15 cellular contexts compared by ENCODE assay signal in genomic region chr4:146508229-146508939, GRCh38. TPM values are rescaled to one million over a fixed set of nuclear protein-coding genes. Genes with fewer than 3 reads are reported as not detected.
A peak's percentile ranks its signal among the peaks of the same experiment; 100 is the strongest.
DNase-seq lines count a peak whose midpoint lies in the region; ATAC-seq, FAIRE-seq and TF ChIP-seq lines count a peak whose summit lies in the region.
"Had no signal": no experiment of that assay in that cellular context is flagged by ENCODE, and none has a peak within 500 bp of the region (broad histone marks: within the 10 kb centered on the region; RNA-seq: fewer than 3 reads in every experiment).

No MANE protein-coding gene starts in this region.

- no peaks in the 10 kb centered on the region for H3K9me3 ChIP-seq in mammary epithelial cell (replicated peaks; ENCODE audit: insufficient read depth, low read length)
- H3K9me3 ChIP-seq in GM12878 (replicated peaks; ENCODE audit: control insufficient read depth, insufficient read depth, low read length): no peaks in the 10 kb centered on the region
- H3K9me3 ChIP-seq in mesenchymal stem cell (ENCODE audit: control insufficient read depth, low read length): no peaks in the 10 kb centered on the region
- H3K9me3 ChIP-seq: BE2C had no signal

- no peaks in the 10 kb centered on the region for H4K20me1 ChIP-seq in mammary epithelial cell (ENCODE audit: insufficient read depth, low read length)
- no peaks in the 10 kb centered on the region for H4K20me1 ChIP-seq in GM12878 (ENCODE audit: control insufficient read depth, insufficient read depth)

- H2BK12ac ChIP-seq in mesenchymal stem cell (ENCODE audit: low read length in 2 of 2): no peak overlapping the region

- no TSS peak for BruUV-seq in MCF 10A (replicated peaks; lab: Mats Ljungman, UMichigan)
- BruUV-seq in mammary epithelial cell (replicated peaks; lab: Mats Ljungman, UMichigan): no TSS peak
- no TSS peak for BruUV-seq in GM12878 (replicated peaks; lab: Mats Ljungman, UMichigan)

- H3K4me3 ChIP-seq in mammary epithelial cell (replicated peaks in 1 of 3; ENCODE audit: insufficient read depth in 1 of 3, low read depth in 2 of 3, low read length in 3 of 3) (no peak overlapping the region), GM12878 (no peak overlapping the region), mesenchymal stem cell (ENCODE audit: insufficient read depth in 1 of 2, low read depth in 1 of 2, low read length in 2 of 2) (no peak overlapping the region)
- H3K4me3 ChIP-seq: GM23338 had no signal

- H3K27ac Mint-ChIP-seq in MCF 10A (ENCODE audit: low read depth, unreplicated experiment): peak overlapping the region; percentile 46
- H3K27ac Mint-ChIP-seq: GM23338 had no signal

- FAIRE-seq in GM12878 (lab: Jason Lieb, UNC): no peak

- H3K36me3 ChIP-seq in mammary epithelial cell (ENCODE audit: insufficient read depth, low read length): no peaks in the 10 kb centered on the region
- H3K36me3 ChIP-seq in GM12878 (ENCODE audit: control insufficient read depth in 2 of 2, insufficient read depth in 2 of 2, low read length in 1 of 2): peaks cover 0 to 6% of the 10 kb centered on the region in 2 experiments; a peak in 2 of 4 replicates
- H3K36me3 ChIP-seq in mesenchymal stem cell (ENCODE audit: control insufficient read depth in 1 of 2, insufficient read depth in 2 of 2, low read depth in 1 of 2, low read length in 2 of 2): peaks cover 0 to 3% of the 10 kb centered on the region in 2 experiments
- H3K36me3 ChIP-seq: BE2C had no signal

- 92% methylated on average over 3 of the region's 3 CpGs for WGBS in mammary epithelial cell (ENCODE audit: low coverage, missing lambda C conversion rate)
- 98% methylated on average over 3 of the region's 3 CpGs for WGBS in GM12878 (ENCODE audit: insufficient coverage, insufficient replicate concordance, low lambda C conversion rate, missing lambda C conversion rate)
- 72% methylated on average over 3 of the region's 3 CpGs for WGBS in mesenchymal stem cell

- H3K4me2 ChIP-seq in mammary epithelial cell (ENCODE audit: insufficient read depth, low read depth, low read length) (no peak overlapping the region), GM12878 (ENCODE audit: control insufficient read depth, insufficient read depth) (no peak overlapping the region), mesenchymal stem cell (ENCODE audit: low read length, poor library complexity, severe bottlenecking) (no peak overlapping the region)
- H3K4me2 ChIP-seq: GM23338 had no signal

- dilution Hi-C loops in mammary epithelial cell (cut with HindIII; ENCODE audit: low sequenced_read_pairs): no loop called here

- no peaks in the 10 kb centered on the region for H3K79me2 ChIP-seq in mammary epithelial cell (ENCODE audit: insufficient read depth, low read length)
- H3K79me2 ChIP-seq in GM12878 (ENCODE audit: control insufficient read depth, insufficient read depth, low read length): no peaks in the 10 kb centered on the region

- DNase-seq in MCF 10A (ENCODE audit: unreplicated experiment) (no peak), mammary epithelial cell (no peak), EL (peak; percentile 2), GM12878 (ENCODE audit: low read depth, low spot score) (no peak), mesenchymal stem cell (peak; percentile 22), NCI-H146 treated with DMSO at 0.1 percent for 48 hours (lab: John Stamatoyannopoulos, UW; ENCODE audit: unreplicated experiment) (no peak), ecto neural progenitor cell (ENCODE audit: low spot score) (no peak)
- DNase-seq: BE2C; CD4-positive, alpha-beta memory T cell; DMS79; GDM1; H7 had no signal

- TF ChIP-seq RAD21 in GM12878 (IDR thresholded peaks at IDR 0.05; ENCODE audit: insufficient read depth, low read depth, low read length): no peak

- SMC1A ChIA-PET in GM12878 (lab: Charles Lee; ENCODE audit: uncharacterized antibody, unreplicated experiment): interaction anchor here (0.8 to 1.1 kb wide), 2 partner anchors 23 to 589 kb away, joined by 3 read pairs; no protein-coding TSS in a partner anchor

- POLR2A ChIA-PET in MCF 10A (lab: Yijun Ruan, JAX) (interaction anchor here (0.5 to 1.7 kb wide), 3 partner anchors 12 to 20 kb away, joined by 4 read pairs; no protein-coding TSS in a partner anchor), GM12878 (lab: Charles Lee) (no interaction called here)

- TF ChIP-seq CTCF in MCF 10A (IDR thresholded peaks at IDR 0.05; ENCODE audit: unreplicated experiment): no peak
- no peak for TF ChIP-seq CTCF in mammary epithelial cell (conservative IDR thresholded peaks at IDR 0.05 in 1 of 2, IDR thresholded peaks at IDR 0.05 in 1 of 2; ENCODE audit: extremely low read depth in 1 of 2, insufficient read depth in 1 of 2, low read depth in 1 of 2, low read length in 2 of 2)
- TF ChIP-seq CTCF in GM12878 (IDR thresholded peaks at IDR 0.05 in 2 of 3, conservative IDR thresholded peaks at IDR 0.05 in 1 of 3; ENCODE audit: control insufficient read depth in 2 of 3, extremely low read depth in 1 of 3, insufficient read depth in 1 of 3, low read depth in 3 of 3, low read length in 3 of 3): no peak

- H3K4me1 Mint-ChIP-seq in MCF 10A (ENCODE audit: insufficient read depth, unreplicated experiment): peaks cover 9% of the 10 kb centered on the region
- H3K4me1 Mint-ChIP-seq: GM23338 had no signal

- in situ Hi-C loops in mammary epithelial cell (cut with MboI; ENCODE audit: low sequenced_read_pairs in 2 of 2) (no loop called here), GM12878 (cut with MboI) (no loop called here)

- H3K79me1 ChIP-seq in mesenchymal stem cell (replicated peaks; ENCODE audit: low read length, poor library complexity, severe bottlenecking): no peaks in the 10 kb centered on the region

- no peak overlapping the region for H2AK5ac ChIP-seq in mesenchymal stem cell (ENCODE audit: low read length, severe bottlenecking)

- no peak overlapping the region for H4K91ac ChIP-seq in mesenchymal stem cell (ENCODE audit: low read length)

- no peak overlapping the region for H3K9ac ChIP-seq in mammary epithelial cell (ENCODE audit: insufficient read depth, low read length)
- H3K9ac ChIP-seq in GM12878 (ENCODE audit: control insufficient read depth, insufficient read depth, low read length): no peak overlapping the region
- no peak overlapping the region for H3K9ac ChIP-seq in mesenchymal stem cell (ENCODE audit: low read length)

- no peak overlapping the region for H3K27ac ChIP-seq in mammary epithelial cell (ENCODE audit: insufficient read depth, low read depth, low read length)
- no peak overlapping the region for H3K27ac ChIP-seq in GM12878 (ENCODE audit: control insufficient read depth, insufficient read depth)
- H3K27ac ChIP-seq in mesenchymal stem cell (ENCODE audit: low read length, poor library complexity, severe bottlenecking): no peak overlapping the region
- H3K27ac ChIP-seq: C4-2B had no signal

- ATAC-seq in GM12878 (no peak), HG03342 (IDR thresholded peaks at IDR 0.05; ENCODE audit: unreplicated experiment) (no peak)
- ATAC-seq: GM23338 had no signal

- TF ChIP-seq EP300 in GM12878 (IDR thresholded peaks at IDR 0.05; ENCODE audit: borderline replicate concordance in 1 of 2, control insufficient read depth in 1 of 2, low read depth in 2 of 2, low read length in 2 of 2): no peak

- H3K27me3 ChIP-seq in mammary epithelial cell (ENCODE audit: insufficient read depth, low read length) (no peaks in the 10 kb centered on the region), GM12878 (replicated peaks in 1 of 2; ENCODE audit: control insufficient read depth in 2 of 2, insufficient read depth in 2 of 2, low read length in 1 of 2) (no peaks in the 10 kb centered on the region), mesenchymal stem cell (ENCODE audit: control insufficient read depth in 1 of 2, insufficient read depth in 1 of 2, low read length in 2 of 2) (no peaks in the 10 kb centered on the region)
- H3K27me3 ChIP-seq: BE2C had no signal

- no peak overlapping the region for H3K14ac ChIP-seq in mesenchymal stem cell (ENCODE audit: low read length in 2 of 2)

- H3K36me3 Mint-ChIP-seq in MCF 10A (ENCODE audit: insufficient read depth, unreplicated experiment): peaks cover 4% of the 10 kb centered on the region

- intact Hi-C loops in MCF 10A (cut with micrococcal nuclease): no loop called here
- intact Hi-C loops in mammary epithelial cell (cut with micrococcal nuclease): no loop called here
- intact Hi-C loops in GM12878 (cut with micrococcal nuclease; ENCODE audit: unreplicated experiment): no loop called here

- H3K4ac ChIP-seq in mesenchymal stem cell (ENCODE audit: low read depth in 1 of 2, low read length in 2 of 2): no peak overlapping the region

- H3K9me3 Mint-ChIP-seq in MCF 10A (ENCODE audit: unreplicated experiment): no peaks in the 10 kb centered on the region
- H3K9me3 Mint-ChIP-seq: GM23338 had no signal

- H3K4me1 ChIP-seq in mammary epithelial cell (ENCODE audit: insufficient read depth, low read length) (no peaks in the 10 kb centered on the region), GM12878 (ENCODE audit: control insufficient read depth, insufficient read depth, low read length) (no peaks in the 10 kb centered on the region), mesenchymal stem cell (ENCODE audit: control insufficient read depth, insufficient read depth, low read depth, low read length) (no peaks in the 10 kb centered on the region)
- H3K4me1 ChIP-seq: BE2C had no signal

- no peak overlapping the region for H3K18ac ChIP-seq in mesenchymal stem cell (ENCODE audit: low read depth in 1 of 2, low read length in 2 of 2)

- CTCF ChIA-PET in MCF 10A (lab: Yijun Ruan, JAX) (interaction anchor here (1.0 kb wide), 1 partner anchor 8 kb away, joined by 3 read pairs; no protein-coding TSS in a partner anchor), mammary epithelial cell (lab: Charles Lee; ENCODE audit: low non-redundant PET) (no interaction called here), GM12878 (lab: Yijun Ruan, JAX) (no interaction called here)

- TF ChIP-seq POLR2A in GM12878 (IDR thresholded peaks at IDR 0.05; ENCODE audit: low read depth, low read length): no peak

- no peaks in the 10 kb centered on the region for H3K27me3 Mint-ChIP-seq in MCF 10A (ENCODE audit: insufficient read depth, unreplicated experiment)
- H3K27me3 Mint-ChIP-seq: CD4-positive, alpha-beta memory T cell had no signal

- H2AFZ ChIP-seq in mammary epithelial cell (ENCODE audit: low read depth, low read length) (no peak overlapping the region), GM12878 (ENCODE audit: control insufficient read depth, low read depth, low read length) (no peak overlapping the region), mesenchymal stem cell (ENCODE audit: low read depth, low read length) (no peak overlapping the region)
- H2AFZ ChIP-seq: GM23338 had no signal

- no peak overlapping the region for H2BK15ac ChIP-seq in mesenchymal stem cell (ENCODE audit: low read depth, poor library complexity, severe bottlenecking)

- H4K8ac ChIP-seq in mesenchymal stem cell (ENCODE audit: low read length): no peak overlapping the region

- H3K23ac ChIP-seq in mesenchymal stem cell (ENCODE audit: low read length in 2 of 2): no peak overlapping the region

- RAD21 ChIA-PET in GM12878 (lab: Charles Lee; ENCODE audit: unreplicated experiment): no interaction called here

- no peak overlapping the region for H2BK5ac ChIP-seq in mesenchymal stem cell (ENCODE audit: low read depth, low read length, poor library complexity, severe bottlenecking)

- H3K4me3 Mint-ChIP-seq in MCF 10A (ENCODE audit: unreplicated experiment): no peak overlapping the region
- H3K4me3 Mint-ChIP-seq: CD4-positive, alpha-beta memory T cell; GM23338 had no signal

- H2BK120ac ChIP-seq in mesenchymal stem cell (ENCODE audit: low read depth, low read length): no peak overlapping the region

RNA-seq across cellular contexts. Expression of gene SLC10A7, which starts 13.4 kb away (rescaled TPM):
- total RNA-seq in MCF 10A (2022) (23.0 and 27.4 TPM in 2 replicates), mammary epithelial cell (10 to 100 TPM; 10.8 to 13.6 TPM), GM12878 (2014; rRNA removed) (16.8 and 22.8 TPM in 2 replicates), GM12878 (2014; rRNA removed; fragmentation: Illumina TruSeq; extraction: Trizol) (16.1 and 16.5 TPM in 2 replicates), GM12878 (2021) (16.2 and 16.3 TPM in 2 replicates)
- polyA plus RNA-seq in mammary epithelial cell (6.0 TPM), GM12878 (2011; rRNA removed) (23.7 and 34.5 TPM in 2 replicates), GM12878 (2014; fragmentation: Illumina TruSeq; extraction: Trizol) (14.1 and 15.2 TPM in 2 replicates), GM12878 (2014; fragmentation: Nextera tagmentation; extraction: Ambion mirVana) (1 to 10 TPM; 4.6 to 6.5 TPM), GM12878 (2014; rRNA removed) (6.7 and 7.4 TPM in 2 replicates), GM12878 (2016; fragmentation: Nextera tagmentation; extraction: Ambion mirVana) (10 to 100 TPM; 12.1 to 16.0 TPM)
- polyA minus RNA-seq in mammary epithelial cell: 6.9 TPM
- total RNA-seq in GM12878 (2013; cell fraction: nucleolus; rRNA removed): 105 and 106 TPM in 2 replicates
- 5.8 TPM for polyA plus RNA-seq in GM12878 (2011; ENCODE audit: low read depth)
- 9.8 and 12.8 TPM in 2 replicates for polyA plus RNA-seq in GM12878 (2011; cell fraction: cytosol; rRNA removed)
- 18.7 and 18.8 TPM in 2 replicates for polyA plus RNA-seq in GM12878 (2011; cell fraction: nucleus; rRNA removed)
- polyA plus RNA-seq in GM12878 (2012): 6.3 and 9.0 TPM in 2 replicates
- polyA minus RNA-seq in GM12878 (2011; rRNA and poly(A)+ RNA removed): 30.5 and 35.0 TPM in 2 replicates
- polyA minus RNA-seq in GM12878 (2011; cell fraction: cytosol; rRNA and poly(A)+ RNA removed): 6.8 and 7.8 TPM in 2 replicates
- 39.4 and 66.0 TPM in 2 replicates for polyA minus RNA-seq in GM12878 (2011; cell fraction: nucleus; rRNA and poly(A)+ RNA removed)
- polyA plus RNA-seq in mesenchymal stem cell (2013, experiment 1 of 2): 8.9 TPM
- 9.1 TPM for polyA plus RNA-seq in mesenchymal stem cell (2013, experiment 2 of 2)

Comparison
In these comparisons a context has a peak if more than half of its experiments do, and no peak if none do; other contexts are left out.
1. DNase-seq: peak in EL (single experiment) and mesenchymal stem cell (single experiment); none in MCF 10A (single experiment), mammary epithelial cell (single experiment), GM12878 (single experiment), NCI-H146 treated with DMSO at 0.1 percent for 48 hours (single experiment) and ecto neural progenitor cell (single experiment).